26 cellular contexts compared by ENCODE assay signal in genomic region chr20:8587246-8587645, GRCh38.
A peak's percentile ranks its signal among the peaks of the same experiment; 100 is the strongest.
DNase-seq lines count a peak whose midpoint lies in the region; ATAC-seq, FAIRE-seq and TF ChIP-seq lines count a peak whose summit lies in the region.
"Had no signal": no experiment of that assay in that cellular context is flagged by ENCODE, and none has a peak within 500 bp of the region (broad histone marks: within the 10 kb centered on the region; RNA-seq: fewer than 3 reads in every experiment).

No MANE protein-coding gene starts in this region.

- dilution Hi-C loops in endothelial cell of umbilical vein (cut with MboI; ENCODE audit: extremely low pct_ligation_motif_present, low sequenced_read_pairs): no loop called here

- CTCF ChIA-PET in SK-N-SH (lab: Yijun Ruan, JAX): no interaction called here
- CTCF ChIA-PET in endothelial cell of umbilical vein (lab: Charles Lee): interaction anchor here (0.7 kb wide), 1 partner anchor 41 kb away, joined by 3 read pairs; no protein-coding TSS in a partner anchor

- no peaks in the 10 kb centered on the region for H3K9me2 ChIP-seq in SK-N-SH

- intact Hi-C loops in endothelial cell of umbilical vein (cut with micrococcal nuclease): loop anchor here (5.0 kb wide), 1 partner anchor 40 kb away; no protein-coding TSS in a partner anchor

- no peak for TF ChIP-seq POLR2A in endothelial cell of umbilical vein (IDR thresholded peaks at IDR 0.05; ENCODE audit: low read depth, low read length)

- H3K4me3 ChIP-seq in SK-N-SH (ENCODE audit: low read depth in 2 of 2, low read length in 1 of 2): no peak overlapping the region
- H3K4me3 ChIP-seq in endothelial cell of umbilical vein (replicated peaks in 1 of 3; ENCODE audit: insufficient read depth in 1 of 3, low read depth in 1 of 3, low read length in 3 of 3): no peak overlapping the region

- no peaks in the 10 kb centered on the region for H3K27me3 ChIP-seq in SK-N-SH (ENCODE audit: insufficient read depth)
- H3K27me3 ChIP-seq in endothelial cell of umbilical vein (ENCODE audit: control insufficient read depth in 2 of 2, insufficient read depth in 2 of 2, low read length in 2 of 2): no peaks in the 10 kb centered on the region

- H3K27ac Mint-ChIP-seq in natural killer cell treated with Interleukin-12 subunit alpha and Interleukin-12 subunit beta and Interleukin-15 and Interleukin-18, amount 100 ng/mL, for 72 hours: peak overlapping the region in 1 of 2 donors; percentile 80
- H3K27ac Mint-ChIP-seq: B cell; CD8-positive, alpha-beta T cell had no signal

- H3K79me2 ChIP-seq in SK-N-SH (ENCODE audit: insufficient read depth) (no peaks in the 10 kb centered on the region), endothelial cell of umbilical vein (ENCODE audit: control insufficient read depth, insufficient read depth, low read length) (no peaks in the 10 kb centered on the region)

- peaks cover 0 to 5% of the 10 kb centered on the region in 2 experiments; a peak in 1 of 4 replicates for H3K4me1 ChIP-seq in SK-N-SH (ENCODE audit: control insufficient read depth in 1 of 2, insufficient read depth in 2 of 2, low read depth in 1 of 2, low read length in 1 of 2)
- peaks cover 36% of the 10 kb centered on the region for H3K4me1 ChIP-seq in endothelial cell of umbilical vein (ENCODE audit: control insufficient read depth, extremely low read depth, insufficient read depth, low read length)

- H3K9me3 Mint-ChIP-seq in natural killer cell treated with Interleukin-12 subunit alpha and Interleukin-12 subunit beta and Interleukin-15 and Interleukin-18, amount 100 ng/mL, for 72 hours: no peaks in the 10 kb centered on the region
- H3K9me3 Mint-ChIP-seq: CD8-positive, alpha-beta T cell had no signal

- H3K27ac ChIP-seq in SK-N-SH (ENCODE audit: low read depth in 2 of 2, low read length in 1 of 2) (peak overlapping the region in 1 of 2 experiments; percentile 23; a peak in 1 of 4 replicates), endothelial cell of umbilical vein (ENCODE audit: insufficient read depth, low read depth, low read length) (peak overlapping the region; percentile 76)
- H3K27ac ChIP-seq: 22Rv1, C4-2B, HL-60 had no signal

- peak overlapping the region; percentile 19 for H3K4me3 Mint-ChIP-seq in natural killer cell treated with Interleukin-12 subunit alpha and Interleukin-12 subunit beta and Interleukin-15 and Interleukin-18, amount 100 ng/mL, for 72 hours
- H3K4me3 Mint-ChIP-seq: B cell; CD8-positive, alpha-beta T cell had no signal

- H3K4me2 ChIP-seq in SK-N-SH (peak overlapping the region; percentile 37; the same call in 1 of the 2 replicates), endothelial cell of umbilical vein (ENCODE audit: insufficient read depth, low read length) (peak overlapping the region; percentile 62)

- FAIRE-seq in endothelial cell of umbilical vein (lab: Jason Lieb, UNC): peak; percentile 64
- FAIRE-seq: G401.6, H54 had no signal

- peaks cover 19 to 20% of the 10 kb centered on the region in 2 donors for H3K4me1 Mint-ChIP-seq in natural killer cell treated with Interleukin-12 subunit alpha and Interleukin-12 subunit beta and Interleukin-15 and Interleukin-18, amount 100 ng/mL, for 72 hours (ENCODE audit: low read depth in 2 of 2)
- H3K4me1 Mint-ChIP-seq: B cell had no signal

- H3F3A ChIP-seq in SK-N-SH (replicated peaks; ENCODE audit: insufficient read depth): no peaks in the 10 kb centered on the region

- 78% methylated on average over 1 of the region's 1 CpG for WGBS in SK-N-SH (ENCODE audit: low lambda C conversion rate)

- no peaks in the 10 kb centered on the region for H4K20me1 ChIP-seq in SK-N-SH (ENCODE audit: insufficient read depth)
- no peaks in the 10 kb centered on the region for H4K20me1 ChIP-seq in endothelial cell of umbilical vein (replicated peaks; ENCODE audit: control insufficient read depth, extremely low read depth, insufficient read depth, low read length)

- no peak for TF ChIP-seq RAD21 in SK-N-SH (IDR thresholded peaks at IDR 0.05; ENCODE audit: low read length)

- no peak for DNase-seq in SK-N-SH
- DNase-seq in endothelial cell of umbilical vein (ENCODE audit: low read depth, low spot score): peak; percentile 81
- DNase-seq in natural killer cell treated with Interleukin-12 subunit alpha and Interleukin-12 subunit beta and Interleukin-15 and Interleukin-18, amount 100 ng/mL, for 72 hours (ENCODE audit: low spot score): no peak
- no peak for DNase-seq in NCI-H2081 treated with DMSO at 0.1 percent for 48 hours (lab: John Stamatoyannopoulos, UW)
- DNase-seq in SKM-1 (lab: John Stamatoyannopoulos, UW; ENCODE audit: unreplicated experiment): no peak
- no peak for DNase-seq in NCI-H524 (lab: John Stamatoyannopoulos, UW)
- DNase-seq: Caco-2; CD8-positive, alpha-beta T cell; NCI-H1048; NCI-H1417; NCI-H1694; NCI-H2029 treated with DMSO at 0.1 percent for 48 hours; NCI-H2227 treated with DMSO at 0.1 percent for 48 hours; NCI-H510A; NCI-H774; NK-92 treated with Interleukin-12 subunit alpha and Interleukin-12 subunit beta, amount 100 ng/mL, for 24 hours; Right ventricle myocardium superior; RPMI8226 had no signal

- no peak overlapping the region for H2AFZ ChIP-seq in SK-N-SH (ENCODE audit: low read depth)
- H2AFZ ChIP-seq in endothelial cell of umbilical vein (ENCODE audit: low read depth, low read length): no peak overlapping the region

- H3K36me3 ChIP-seq in SK-N-SH (replicated peaks in 1 of 2; ENCODE audit: control insufficient read depth in 1 of 2, insufficient read depth in 2 of 2, low read length in 1 of 2): peaks cover 0 to 2% of the 10 kb centered on the region in 2 experiments
- no peaks in the 10 kb centered on the region for H3K36me3 ChIP-seq in endothelial cell of umbilical vein (ENCODE audit: control insufficient read depth in 2 of 2, extremely low read depth in 1 of 2, insufficient read depth in 2 of 2, low read length in 2 of 2)

- H3K9me1 ChIP-seq in endothelial cell of umbilical vein (replicated peaks; ENCODE audit: control insufficient read depth, extremely low read depth, insufficient read depth, low read length): no peaks in the 10 kb centered on the region

- TF ChIP-seq CTCF in SK-N-SH (IDR thresholded peaks at IDR 0.05) (no peak), endothelial cell of umbilical vein (IDR thresholded peaks at IDR 0.05; ENCODE audit: extremely low read depth in 1 of 2, insufficient read depth in 1 of 2, low read depth in 1 of 2, low read length in 2 of 2) (no peak)

- no TSS peak for BruUV-seq in endothelial cell of umbilical vein (replicated peaks; lab: Mats Ljungman, UMichigan)

- no peaks in the 10 kb centered on the region for H3K9me3 ChIP-seq in SK-N-SH
- no peaks in the 10 kb centered on the region for H3K9me3 ChIP-seq in endothelial cell of umbilical vein (replicated peaks; ENCODE audit: control insufficient read depth, insufficient read depth, low read length)
- H3K9me3 ChIP-seq: Caco-2 had no signal

- H3K27me3 Mint-ChIP-seq in natural killer cell treated with Interleukin-12 subunit alpha and Interleukin-12 subunit beta and Interleukin-15 and Interleukin-18, amount 100 ng/mL, for 72 hours: no peaks in the 10 kb centered on the region
- H3K27me3 Mint-ChIP-seq: B cell had no signal

- ATAC-seq in SK-N-SH treated with all-trans-retinoic acid at 6 μM for 48 hours (no peak), GM21528 (IDR thresholded peaks at IDR 0.05; ENCODE audit: low FRiP score, unreplicated experiment) (no peak)
- ATAC-seq in natural killer cell treated with Interleukin-12 subunit alpha and Interleukin-12 subunit beta and Interleukin-15 and Interleukin-18, amount 100 ng/mL, for 72 hours: peak in 1 of 2 donors; percentile 65
- ATAC-seq: CD8-positive, alpha-beta T cell had no signal

- no peak overlapping the region for H3K9ac ChIP-seq in SK-N-SH
- H3K9ac ChIP-seq in endothelial cell of umbilical vein (replicated peaks; ENCODE audit: extremely low read depth, insufficient read depth, low read length): peak overlapping the region; percentile 48

- POLR2A ChIA-PET in SK-N-SH (lab: Yijun Ruan, JAX) (no interaction called here), endothelial cell of umbilical vein (lab: Charles Lee) (no interaction called here)

- H3K36me3 Mint-ChIP-seq in natural killer cell treated with Interleukin-12 subunit alpha and Interleukin-12 subunit beta and Interleukin-15 and Interleukin-18, amount 100 ng/mL, for 72 hours: no peaks in the 10 kb centered on the region
- H3K36me3 Mint-ChIP-seq: CD8-positive, alpha-beta T cell had no signal

- no peak for TF ChIP-seq EP300 in SK-N-SH (IDR thresholded peaks at IDR 0.05; ENCODE audit: borderline replicate concordance in 1 of 2, low read depth in 1 of 2, low read length in 1 of 2)

TF ChIP-seq in SK-N-SH, 30 proteins besides CTCF, POLR2A, EP300 and RAD21 (continues in another document):
- no peak for TF ChIP-seq POLR2AphosphoS5 (IDR thresholded peaks at IDR 0.05; ENCODE audit: low read depth, low read length)
- TF ChIP-seq ELF1 (IDR thresholded peaks at IDR 0.05): no peak
- no peak for TF ChIP-seq FOXJ3 (CRISPR knock-in tag; IDR thresholded peaks at IDR 0.05)
- no peak for TF ChIP-seq MXI1 (IDR thresholded peaks at IDR 0.05; ENCODE audit: low read depth, low read length)
- no peak for TF ChIP-seq GATA2 (CRISPR knock-in tag; IDR thresholded peaks at IDR 0.05)

TF ChIP-seq in SK-N-SH treated with all-trans-retinoic acid at 6 μM for 48 hours, 23 proteins besides CTCF, POLR2A, EP300 and RAD21 (continues in another document):
- TF ChIP-seq CREB5 (CRISPR knock-in tag; IDR thresholded peaks at IDR 0.05; ENCODE audit: low read depth): no peak

TF ChIP-seq in endothelial cell of umbilical vein, 7 proteins besides CTCF, POLR2A, EP300 and RAD21:
- TF ChIP-seq JUN (IDR thresholded peaks at IDR 0.05; ENCODE audit: borderline replicate concordance, insufficient read depth, insufficient read length, low read depth) (peak; percentile 38), MYC (IDR thresholded peaks at IDR 0.05; ENCODE audit: low read depth, low read length) (no peak)
TF ChIP-seq in endothelial cell of umbilical vein: peak in this region for 1.
